Comparison of ENCODE assay signal across 16 cellular contexts in genomic region chr5:146529984-146530383, GRCh38. TPM values are rescaled to one million over a fixed set of nuclear protein-coding genes. Genes with fewer than 3 reads are reported as not detected.
DNase-seq lines count a peak whose midpoint lies in the region; ATAC-seq and TF ChIP-seq lines count a peak whose summit lies in the region.
"Had no signal": no experiment of that assay in that cellular context is flagged by ENCODE, and none has a peak within 500 bp of the region (broad histone marks: within the 10 kb centered on the region; RNA-seq: fewer than 3 reads in every experiment).

No MANE protein-coding gene starts in this region.

- peaks cover 3% of the 10 kb centered on the region for H3K27me3 Mint-ChIP-seq in HFFc6 (ENCODE audit: insufficient read depth)

- H3K79me2 ChIP-seq in trophoblast cell (ENCODE audit: control insufficient read depth, insufficient read depth, low read length, poor library complexity), result no peaks in the 10 kb centered on the region
- H3K79me2 ChIP-seq: parathyroid adenoma had no signal

- peak; percentile 41 for ATAC-seq in GM18858 (IDR thresholded peaks at IDR 0.05; ENCODE audit: unreplicated experiment)
- peak; percentile 61 for ATAC-seq in GM21423 (IDR thresholded peaks at IDR 0.05; ENCODE audit: unreplicated experiment)
- peak; percentile 41 for ATAC-seq in HG03066 (IDR thresholded peaks at IDR 0.05; ENCODE audit: low read depth, unreplicated experiment)

- H3K9ac ChIP-seq in trophoblast cell (ENCODE audit: low read length), result no peak overlapping the region
- H3K9ac ChIP-seq: GM23248, parathyroid adenoma had no signal

- no peak overlapping the region for H2BK12ac ChIP-seq in trophoblast cell (ENCODE audit: low read length)

- H3K27ac ChIP-seq in vagina, result no peak overlapping the region
- H3K27ac ChIP-seq in trophoblast cell (ENCODE audit: low read depth, low read length), result no peak overlapping the region
- H3K27ac ChIP-seq: esophagus squamous epithelium, GM23248, parathyroid adenoma had no signal

- H4K12ac ChIP-seq in trophoblast cell (ENCODE audit: low read depth, low read length), result no peak overlapping the region

- no peak overlapping the region for H2AFZ ChIP-seq in trophoblast cell (ENCODE audit: insufficient read depth, low read length, poor library complexity)
- H2AFZ ChIP-seq: GM23248, parathyroid adenoma had no signal

- no peaks in the 10 kb centered on the region for H3K9me3 Mint-ChIP-seq in HFFc6
- H3K9me3 Mint-ChIP-seq: stimulated activated naive CD8-positive, alpha-beta T cell treated with anti-CD3 and anti-CD28 coated beads, Interleukin-15, Interleukin-2, amounts not matched to agents 100 ng/mL and 50 ng/mL, for 24 hours had no signal

- no peak overlapping the region for H4K91ac ChIP-seq in trophoblast cell (ENCODE audit: low read depth, low read length)

- H3K4me1 Mint-ChIP-seq in HFFc6 (ENCODE audit: low read depth), result no peaks in the 10 kb centered on the region; the same call in 1 of the 2 replicates

- no peaks in the 10 kb centered on the region for H3K27me3 ChIP-seq in vagina
- no peaks in the 10 kb centered on the region for H3K27me3 ChIP-seq in trophoblast cell (ENCODE audit: insufficient read depth, low read length)

- no peaks in the 10 kb centered on the region for H3K36me3 ChIP-seq in vagina
- H3K36me3 ChIP-seq in trophoblast cell (ENCODE audit: control insufficient read depth in 1 of 2, insufficient read depth in 2 of 2, low read length in 2 of 2), result no peaks in the 10 kb centered on the region
- H3K36me3 ChIP-seq: esophagus squamous epithelium had no signal

- H3K4me1 ChIP-seq in vagina (no peaks in the 10 kb centered on the region), trophoblast cell (ENCODE audit: control insufficient read depth in 1 of 2, insufficient read depth in 2 of 2, low read length in 2 of 2) (no peaks in the 10 kb centered on the region)
- H3K4me1 ChIP-seq: esophagus squamous epithelium, parathyroid adenoma had no signal

- no peaks in the 10 kb centered on the region for H3K79me1 ChIP-seq in trophoblast cell (ENCODE audit: low read length)

- no peak overlapping the region for H2AK5ac ChIP-seq in trophoblast cell (ENCODE audit: low read length)

- H3K4me2 ChIP-seq in trophoblast cell (ENCODE audit: low read length), result no peak overlapping the region

- TF ChIP-seq CTCF in vagina (IDR thresholded peaks at IDR 0.05), result no peak
- TF ChIP-seq CTCF in HFFc6 (IDR thresholded peaks at IDR 0.05), result no peak

- no peak overlapping the region for H3K27ac Mint-ChIP-seq in HFFc6
- H3K27ac Mint-ChIP-seq: stimulated activated naive CD8-positive, alpha-beta T cell treated with anti-CD3 and anti-CD28 coated beads, Interleukin-15, Interleukin-2, amounts not matched to agents 100 ng/mL and 50 ng/mL, for 24 hours had no signal

- H3K18ac ChIP-seq in trophoblast cell (ENCODE audit: low read length), result no peak overlapping the region

- H3K9me3 ChIP-seq in vagina, result no peaks in the 10 kb centered on the region
- H3K9me3 ChIP-seq in trophoblast cell (ENCODE audit: insufficient read depth, low read depth, low read length), result no peaks in the 10 kb centered on the region
- H3K9me3 ChIP-seq: esophagus squamous epithelium had no signal

- H3K4ac ChIP-seq in trophoblast cell (ENCODE audit: low read depth, low read length), result no peak overlapping the region

- no peak overlapping the region for H4K8ac ChIP-seq in trophoblast cell (ENCODE audit: low read depth, low read length)

- H2BK5ac ChIP-seq in trophoblast cell (ENCODE audit: low read depth, low read length, poor library complexity), result no peak overlapping the region

- H2BK120ac ChIP-seq in trophoblast cell (ENCODE audit: insufficient read depth, low read length, poor library complexity), result no peak overlapping the region

- TF ChIP-seq POLR2A in vagina (IDR thresholded peaks at IDR 0.05), result no peak

- no CpG with 5 or more reads among the region's 2 CpGs for WGBS in trophoblast cell (ENCODE audit: extremely low coverage, insufficient coverage, insufficient read length)

- no peak overlapping the region for H3K23ac ChIP-seq in trophoblast cell (ENCODE audit: low read length)

- peak; percentile 24 for DNase-seq in RPMI8226
- DNase-seq in vagina (ENCODE audit: extremely low spot score in 2 of 2), result no peak
- DNase-seq in HFFc6, result no peak
- no peak for DNase-seq in stimulated activated naive CD4-positive, alpha-beta T cell (lab: John Stamatoyannopoulos, UW)
- DNase-seq in trophoblast cell, result no peak
- DNase-seq: activated CD4-positive, alpha-beta T cell treated with anti-CD3 and anti-CD28 coated beads, Interleukin-2, amount 50 U/mL, for 4 hours; activated naive CD4-positive, alpha-beta T cell treated with anti-CD3 and anti-CD28 coated beads, Interleukin-2, amount 50 U/mL, for 16 hours; esophagus squamous epithelium; GM23248; mesendoderm; NCI-H1048 had no signal

- intact Hi-C loops in vagina (cut with DNase I), result no loop called here

- no peak overlapping the region for H3K4me3 Mint-ChIP-seq in HFFc6
- H3K4me3 Mint-ChIP-seq: stimulated activated naive CD8-positive, alpha-beta T cell treated with anti-CD3 and anti-CD28 coated beads, Interleukin-15, Interleukin-2, amounts not matched to agents 100 ng/mL and 50 ng/mL, for 24 hours had no signal

- H3K36me3 Mint-ChIP-seq in HFFc6 (ENCODE audit: low read depth), result no peaks in the 10 kb centered on the region

- H3K4me3 ChIP-seq in vagina, result no peak overlapping the region
- H3K4me3 ChIP-seq in trophoblast cell (ENCODE audit: low read depth, low read length), result no peak overlapping the region
- H3K4me3 ChIP-seq: esophagus squamous epithelium, GM23248 had no signal

- H3K14ac ChIP-seq in trophoblast cell (ENCODE audit: low read length), result no peak overlapping the region

RNA-seq across cellular contexts. Expression of gene GPR151, which starts 14.0 kb away (rescaled TPM):
- total RNA-seq in vagina, result not detected
- not detected for total RNA-seq in HFFc6 (2021; fragmentation: NEBNext Ultra II Directional; extraction: Animal tissue kit (Norgen Biotek cat#: 25700))
- polyA plus RNA-seq in trophoblast cell (2013), result not detected in 2 replicates
- total RNA-seq: esophagus squamous epithelium, GM23248 had no signal
- polyA plus RNA-seq: GM23248 had no signal
